Comparison of ENCODE assay signal across 1 cellular context in genomic region chr3:51282931-51283330, GRCh38.
TF ChIP-seq lines count a peak whose summit lies in the region.

No MANE protein-coding gene starts in this region.

TF ChIP-seq in IMR-90, 13 proteins besides CTCF, POLR2A, EP300 and RAD21 (continued from another document):
- no peak for TF ChIP-seq USF2 (IDR thresholded peaks at IDR 0.05; ENCODE audit: low read depth, low read length)
TF ChIP-seq in IMR-90: peak in this region for 1.
